In the genomic region with DNA sequence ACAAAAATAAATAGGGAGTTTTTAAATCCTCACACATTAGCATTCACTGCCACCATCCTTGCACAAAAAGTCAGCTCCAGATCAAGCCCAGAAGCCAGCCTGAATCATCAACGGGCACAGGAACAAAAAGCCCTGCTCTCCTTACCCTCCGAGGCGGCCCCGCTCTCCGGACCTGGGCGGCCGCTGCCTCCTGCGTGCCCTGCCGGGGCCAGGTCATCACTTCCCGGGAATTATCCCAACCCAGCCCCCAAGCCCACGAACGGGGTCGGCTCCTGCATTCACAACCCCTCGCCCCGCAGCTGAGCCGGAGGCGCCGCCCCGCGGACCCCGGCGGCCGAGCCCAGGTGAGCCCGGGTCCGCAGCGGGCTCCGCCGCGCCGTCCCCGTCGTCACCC, we compare ENCODE assay signal across 8 cellular contexts. TPM values are rescaled to one million over a fixed set of nuclear protein-coding genes. Genes with fewer than 3 reads are reported as not detected.
DNase-seq lines count a peak whose midpoint lies in the region; ATAC-seq, FAIRE-seq and TF ChIP-seq lines count a peak whose summit lies in the region.

No MANE protein-coding gene starts in this region.

- intact Hi-C loops in dendritic cell treated with granulocyte-macrophage colony-stimulating factor and Interleukin-4, amounts not matched to agents 40 ng/mL and 50 ng/mL, for 4 days (cut with micrococcal nuclease) = no loop called here

- FAIRE-seq in D721Med (lab: Jason Lieb, UNC) = no peak

- peaks cover 49% of the 10 kb centered on the region for H3K36me3 Mint-ChIP-seq in dendritic cell treated with granulocyte-macrophage colony-stimulating factor and Interleukin-4, amounts not matched to agents 40 ng/mL and 50 ng/mL, for 4 days (ENCODE audit: low read depth)
- peaks cover 14 to 20% of the 10 kb centered on the region in 2 donors for H3K36me3 Mint-ChIP-seq in naive B cell

- H3K9me3 ChIP-seq in KOPT-K1 (ENCODE audit: insufficient read depth, low read length, poor library complexity, severe bottlenecking) = no peaks in the 10 kb centered on the region

- H3K4me1 Mint-ChIP-seq in dendritic cell treated with granulocyte-macrophage colony-stimulating factor and Interleukin-4, amounts not matched to agents 40 ng/mL and 50 ng/mL, for 4 days (ENCODE audit: low read depth) = peaks cover 55% of the 10 kb centered on the region
- peaks cover 37 to 65% (median 58%) of the 10 kb centered on the region in 3 donors for H3K4me1 Mint-ChIP-seq in naive B cell

- peak; percentile 41 for DNase-seq in EH (ENCODE audit: low read depth)
- DNase-seq in naive B cell = no peak
- DNase-seq in cerebellum (ENCODE audit: low spot score) = no peak
- no peak for DNase-seq in NCI-H526 treated with DMSO at 0.1 percent for 48 hours (lab: John Stamatoyannopoulos, UW)
- no peak for DNase-seq in D721Med (ENCODE audit: insufficient read length, low spot score)
- DNase-seq in OCI-M1 (lab: John Stamatoyannopoulos, UW) = no peak

- no peaks in the 10 kb centered on the region for H3K9me3 Mint-ChIP-seq in dendritic cell treated with granulocyte-macrophage colony-stimulating factor and Interleukin-4, amounts not matched to agents 40 ng/mL and 50 ng/mL, for 4 days
- peaks cover 0 to 2% (median 0%) of the 10 kb centered on the region in 7 donors for H3K9me3 Mint-ChIP-seq in naive B cell

- no peak for TF ChIP-seq CTCF in D721Med (IDR thresholded peaks at IDR 0.05; ENCODE audit: insufficient read depth, missing control alignments)

- peak overlapping the region; percentile 98 for H3K27ac ChIP-seq in KOPT-K1 (ENCODE audit: low read depth, low read length, poor library complexity, severe bottlenecking)

- no peak for ATAC-seq in naive B cell (ENCODE audit: low read depth in 2 of 2)

- H3K36me3 ChIP-seq in KOPT-K1 (ENCODE audit: insufficient read depth, low read length) = peaks cover 46% of the 10 kb centered on the region

- peak overlapping the region; percentile 89 for H3K4me3 Mint-ChIP-seq in dendritic cell treated with granulocyte-macrophage colony-stimulating factor and Interleukin-4, amounts not matched to agents 40 ng/mL and 50 ng/mL, for 4 days
- H3K4me3 Mint-ChIP-seq in naive B cell = peak overlapping the region; percentile 85 to 98 (median 94)

- no peaks in the 10 kb centered on the region for H3K27me3 Mint-ChIP-seq in dendritic cell treated with granulocyte-macrophage colony-stimulating factor and Interleukin-4, amounts not matched to agents 40 ng/mL and 50 ng/mL, for 4 days
- no peaks in the 10 kb centered on the region for H3K27me3 Mint-ChIP-seq in naive B cell

- peak overlapping the region; percentile 97 for H3K27ac Mint-ChIP-seq in dendritic cell treated with granulocyte-macrophage colony-stimulating factor and Interleukin-4, amounts not matched to agents 40 ng/mL and 50 ng/mL, for 4 days
- H3K27ac Mint-ChIP-seq in naive B cell = peak overlapping the region in 5 of 6 donors; percentile 81 to 93 (median 86)

RNA-seq across cellular contexts. Expression of a gene that starts 0.8 kb away (rescaled TPM):
- 100 to 1,000 TPM in 2 of 6 donors, 10 to 100 TPM in 4; 73.1 to 113 (median 75.9) TPM for polyA plus RNA-seq in naive B cell (ENCODE audit: low read depth in 6 of 6)
- 26.3 TPM for total RNA-seq in cerebellum

RNA-seq across cellular contexts. Expression of a gene that starts 12.0 kb away (rescaled TPM):
- 100 to 1,000 TPM in 5 of 6 donors, 10 to 100 TPM in 1; 95.6 to 169 (median 116) TPM for polyA plus RNA-seq in naive B cell (ENCODE audit: low read depth in 6 of 6)
- total RNA-seq in cerebellum = 15.7 TPM

RNA-seq across cellular contexts. Expression of a gene that starts 21.5 kb away (rescaled TPM):
- 10 to 100 TPM in 1 of 6 donors, 1 to 10 TPM in 5; 6.9 to 10.3 (median 7.5) TPM for polyA plus RNA-seq in naive B cell (ENCODE audit: low read depth in 6 of 6)
- 25.8 TPM for total RNA-seq in cerebellum

RNA-seq across cellular contexts. Expression of a gene that starts 42.3 kb away (rescaled TPM):
- not detected for polyA plus RNA-seq in naive B cell (ENCODE audit: low read depth in 6 of 6)
- 0.27 TPM for total RNA-seq in cerebellum

RNA-seq across cellular contexts. Expression of a gene that starts 54.4 kb away (rescaled TPM):
- 100 to 1,000 TPM; 141 to 216 (median 170) TPM for polyA plus RNA-seq in naive B cell (ENCODE audit: low read depth in 6 of 6)
- 93.8 TPM for total RNA-seq in cerebellum
